11 cellular contexts compared by ENCODE assay signal in genomic region chr3:184177331-184177731, GRCh38. TPM values are rescaled to one million over a fixed set of nuclear protein-coding genes. Genes with fewer than 3 reads are reported as not detected.
DNase-seq lines count a peak whose midpoint lies in the region; ATAC-seq, FAIRE-seq and TF ChIP-seq lines count a peak whose summit lies in the region.
"Had no signal": no experiment of that assay in that cellular context is flagged by ENCODE, and none has a peak within 500 bp of the region (broad histone marks: within the 10 kb centered on the region; RNA-seq: fewer than 3 reads in every experiment).

No MANE protein-coding gene starts in this region.

- no peak overlapping the region for H2AFZ ChIP-seq in Karpas-422 (ENCODE audit: low read length)

- H3K4me1 ChIP-seq in A549 (peaks cover 15% of the 10 kb centered on the region), Karpas-422 (ENCODE audit: low read length) (peaks cover 27% of the 10 kb centered on the region), muscle layer of duodenum (ENCODE audit: control insufficient read depth in 1 of 2, insufficient read depth in 2 of 2, low read length in 2 of 2) (peaks cover 15 to 36% of the 10 kb centered on the region in 2 donors)

- FAIRE-seq in A549 (lab: Jason Lieb, UNC) = no peak
- FAIRE-seq in urothelium cell line (lab: Jason Lieb, UNC) = no peak

- 70% methylated on average over 4 of the region's 4 CpGs for WGBS in A549 (ENCODE audit: missing lambda C conversion rate)

- H3K27ac ChIP-seq in A549 (peak overlapping the region; percentile 95 to 99), Karpas-422 (ENCODE audit: low read length) (no peak overlapping the region), dorsolateral prefrontal cortex (peak overlapping the region in 47 of 59 donors; percentile 24 to 99 (median 95)), muscle layer of duodenum (ENCODE audit: low read length) (peak overlapping the region; percentile 95)

- H3K36me3 ChIP-seq in Karpas-422 (ENCODE audit: insufficient read depth, low read length) (peaks cover 24% of the 10 kb centered on the region), muscle layer of duodenum (ENCODE audit: control insufficient read depth in 1 of 2, insufficient read depth in 2 of 2, low read length in 2 of 2) (peaks cover 45 to 63% of the 10 kb centered on the region in 2 donors)
- H3K36me3 ChIP-seq: ovary had no signal

- H3K9me3 ChIP-seq in A549 (no peaks in the 10 kb centered on the region), Karpas-422 (ENCODE audit: low read length) (no peaks in the 10 kb centered on the region), muscle layer of duodenum (ENCODE audit: control insufficient read depth in 1 of 2, low read length in 2 of 2) (no peaks in the 10 kb centered on the region)
- H3K9me3 ChIP-seq: ovary had no signal

- TF ChIP-seq RAD21 in A549 (conservative IDR thresholded peaks at IDR 0.05 in 1 of 2, IDR thresholded peaks at IDR 0.05 in 1 of 2) = no peak

- TF ChIP-seq EP300 in A549 (IDR thresholded peaks at IDR 0.05) = no peak

- CTCF ChIA-PET in A549 (lab: Yijun Ruan, JAX) = interaction anchor here (0.7 to 1.6 kb wide), 8 partner anchors 8 to 282 kb away, joined by 3 to 6 read pairs (median 3); partner anchors contain the start of gene EEF1AKMT4

- H3K79me2 ChIP-seq in Karpas-422 (ENCODE audit: low read length) = peaks cover 40% of the 10 kb centered on the region

- POLR2A ChIA-PET in A549 (lab: Yijun Ruan, JAX) = interaction anchor here (1.1 to 2.0 kb wide), 2 partner anchors 8 to 43 kb away, joined by 3 to 14 read pairs; partner anchors contain the start of genes ABCF3 and EIF2B5

- DNase-seq in A549 (ENCODE audit: low read depth in 1 of 2, low spot score in 1 of 2) = no peak
- DNase-seq in Karpas-422 = peak; percentile 60
- DNase-seq in dorsolateral prefrontal cortex = no peak
- DNase-seq in hippocampal formation (lab: John Stamatoyannopoulos, UW) = no peak
- no peak for DNase-seq in posterior vena cava (ENCODE audit: low spot score)
- DNase-seq in urothelium cell line (ENCODE audit: low spot score) = no peak
- DNase-seq in activated CD4-positive, alpha-beta T cell treated with anti-CD3 and anti-CD28 coated beads, Interleukin-2, amount 50 U/mL, for 1 hour = no peak
- DNase-seq: activated naive CD8-positive, alpha-beta T cell treated with anti-CD3 and anti-CD28 coated beads, Interleukin-2, amount 10 ng/mL, durations not matched to agents 7 days and 5 days; NCI-H345 had no signal

- peak overlapping the region; percentile 91 for H3K4me3 ChIP-seq in A549
- H3K4me3 ChIP-seq in Karpas-422 (ENCODE audit: low read length) = no peak overlapping the region
- peak overlapping the region in 54 of 59 donors; percentile 75 to 100 (median 99) for H3K4me3 ChIP-seq in dorsolateral prefrontal cortex
- H3K4me3 ChIP-seq in muscle layer of duodenum (ENCODE audit: low read depth in 1 of 2, low read length in 2 of 2) = peak overlapping the region; percentile 66 to 96

- no peak overlapping the region for H3K9ac ChIP-seq in Karpas-422 (ENCODE audit: low read length)

- no peak for ATAC-seq in A549

- H3K9me2 ChIP-seq in Karpas-422 (replicated peaks; ENCODE audit: insufficient read depth, low read length) = no peaks in the 10 kb centered on the region

- intact Hi-C loops in dorsolateral prefrontal cortex (cut with DNase I) = loop anchor here (2.0 to 5.0 kb wide), 2 partner anchors 140 to 161 kb away; partner anchors contain the start of gene ABCC5 (in 1 of the 2)
- intact Hi-C loops in posterior vena cava (cut with DNase I) = loop anchor here in 1 of 2 donors (2.0 kb wide), 1 partner anchor 67 kb away; no protein-coding TSS in a partner anchor

- TF ChIP-seq CTCF in A549 (IDR thresholded peaks at IDR 0.05) = no peak
- no peak for TF ChIP-seq CTCF in dorsolateral prefrontal cortex (IDR thresholded peaks at IDR 0.05 in 54 of 56, conservative IDR thresholded peaks at IDR 0.05 in 2 of 56; ENCODE audit: low read depth in 1 of 56, partially characterized antibody in 56 of 56)

- H3K4me2 ChIP-seq in A549 (peak overlapping the region; percentile 92), Karpas-422 (ENCODE audit: low read depth, low read length, poor library complexity, severe bottlenecking) (peak overlapping the region; percentile 94)

- no peaks in the 10 kb centered on the region for H4K20me1 ChIP-seq in Karpas-422 (ENCODE audit: insufficient read depth, low read depth, low read length)

- no peaks in the 10 kb centered on the region for H3K27me3 ChIP-seq in Karpas-422 (ENCODE audit: low read length)
- H3K27me3 ChIP-seq in dorsolateral prefrontal cortex = no peaks in the 10 kb centered on the region
- H3K27me3 ChIP-seq in muscle layer of duodenum (ENCODE audit: low read depth, low read length) = no peaks in the 10 kb centered on the region
- H3K27me3 ChIP-seq: ovary had no signal

- no peak for TF ChIP-seq POLR2A in A549 (IDR thresholded peaks at IDR 0.05; ENCODE audit: low read length)

TF ChIP-seq in A549, 52 proteins besides CTCF, POLR2A, EP300 and RAD21:
- peak; percentile 88 for TF ChIP-seq MAFK (IDR thresholded peaks at IDR 0.05; ENCODE audit: partially characterized antibody)
- no peak for TF ChIP-seq FOXS1 (CRISPR knock-in tag; IDR thresholded peaks at IDR 0.05)

RNA-seq across cellular contexts. Expression of gene AP2M1, which starts 2.7 kb away (rescaled TPM):
- 274 and 316 TPM in 2 replicates for polyA plus RNA-seq in A549 (2011; rRNA removed)
- polyA plus RNA-seq in A549 (2012; cell fraction: cytosol; rRNA removed) = 385 and 421 TPM in 2 replicates
- polyA plus RNA-seq in A549 (2012; cell fraction: nucleus; rRNA removed) = 290 and 299 TPM in 2 replicates
- 285 to 298 TPM (median 288 TPM) in 3 replicates for polyA plus RNA-seq in A549 (2017; fragmentation: RNase III; extraction: RNeasy Plus Mini Kit Qiagen cat#74134 plus additional on column Dnase treatment)
- polyA minus RNA-seq in A549 (2011; rRNA and poly(A)+ RNA removed) = 217 and 258 TPM in 2 replicates
- total RNA-seq in Karpas-422 (2014; rRNA removed; shearing (Covaris generic); ENCODE audit: low replicate concordance) = 212 and 265 TPM in 2 replicates
- 100 to 1,000 TPM; 297 to 743 (median 543) TPM for total RNA-seq in dorsolateral prefrontal cortex
- total RNA-seq in posterior vena cava = 100 to 1,000 TPM; 324 to 365 TPM

RNA-seq across cellular contexts. Expression of gene ABCF3, which starts 8.7 kb away (rescaled TPM):
- polyA plus RNA-seq in A549 (2011; rRNA removed) = 34.6 and 35.3 TPM in 2 replicates
- 39.4 and 49.4 TPM in 2 replicates for polyA plus RNA-seq in A549 (2012; cell fraction: cytosol; rRNA removed)
- 126 and 128 TPM in 2 replicates for polyA plus RNA-seq in A549 (2012; cell fraction: nucleus; rRNA removed)
- 46.6 to 50.2 TPM (median 47.7 TPM) in 3 replicates for polyA plus RNA-seq in A549 (2017; fragmentation: RNase III; extraction: RNeasy Plus Mini Kit Qiagen cat#74134 plus additional on column Dnase treatment)
- polyA minus RNA-seq in A549 (2011; rRNA and poly(A)+ RNA removed) = 56.8 and 63.7 TPM in 2 replicates
- total RNA-seq in Karpas-422 (2014; rRNA removed; shearing (Covaris generic); ENCODE audit: low replicate concordance) = 61.6 and 62.9 TPM in 2 replicates
- 100 to 1,000 TPM in 54 of 120 experiments, 10 to 100 TPM in 66; 72.1 to 140 (median 98.1) TPM for total RNA-seq in dorsolateral prefrontal cortex
- total RNA-seq in posterior vena cava = 10 to 100 TPM; 38.9 to 48.8 TPM

RNA-seq across cellular contexts. Expression of gene DVL3, which starts 22.2 kb away (rescaled TPM):
- polyA plus RNA-seq in A549 (2011; rRNA removed) = 14.1 and 17.7 TPM in 2 replicates
- polyA plus RNA-seq in A549 (2012; cell fraction: cytosol; rRNA removed) = 17.9 and 23.2 TPM in 2 replicates
- polyA plus RNA-seq in A549 (2012; cell fraction: nucleus; rRNA removed) = 75.3 and 93.6 TPM in 2 replicates
- 23.6 to 24.4 TPM (median 23.9 TPM) in 3 replicates for polyA plus RNA-seq in A549 (2017; fragmentation: RNase III; extraction: RNeasy Plus Mini Kit Qiagen cat#74134 plus additional on column Dnase treatment)
- 22.2 and 29.2 TPM in 2 replicates for polyA minus RNA-seq in A549 (2011; rRNA and poly(A)+ RNA removed)
- 62.1 and 106 TPM in 2 replicates for total RNA-seq in Karpas-422 (2014; rRNA removed; shearing (Covaris generic); ENCODE audit: low replicate concordance)
- total RNA-seq in dorsolateral prefrontal cortex = 10 to 100 TPM; 48.6 to 82.7 (median 65.1) TPM
- 10 to 100 TPM; 67.3 to 70.7 TPM for total RNA-seq in posterior vena cava

RNA-seq across cellular contexts. Expression of gene EIF2B5, which starts 42.2 kb away (rescaled TPM):
- polyA plus RNA-seq in A549 (2011; rRNA removed) (32.7 and 33.9 TPM in 2 replicates), A549 (2017; fragmentation: RNase III; extraction: RNeasy Plus Mini Kit Qiagen cat#74134 plus additional on column Dnase treatment) (29.8 to 32.5 TPM (median 32.1 TPM) in 3 replicates)
- 31.0 and 32.0 TPM in 2 replicates for polyA plus RNA-seq in A549 (2012; cell fraction: cytosol; rRNA removed)
- 53.8 and 60.2 TPM in 2 replicates for polyA plus RNA-seq in A549 (2012; cell fraction: nucleus; rRNA removed)
- 29.7 and 30.8 TPM in 2 replicates for polyA minus RNA-seq in A549 (2011; rRNA and poly(A)+ RNA removed)
- 59.4 and 68.4 TPM in 2 replicates for total RNA-seq in Karpas-422 (2014; rRNA removed; shearing (Covaris generic); ENCODE audit: low replicate concordance)
- total RNA-seq in dorsolateral prefrontal cortex (10 to 100 TPM; 35.0 to 63.0 (median 44.9) TPM), posterior vena cava (10 to 100 TPM; 23.3 to 26.4 TPM)

RNA-seq across cellular contexts. Expression of gene VWA5B2, which starts 52.1 kb away (rescaled TPM):
- polyA plus RNA-seq in A549 (2011; rRNA removed) (0.11 and 0.37 TPM in 2 replicates), A549 (2017; fragmentation: RNase III; extraction: RNeasy Plus Mini Kit Qiagen cat#74134 plus additional on column Dnase treatment) (0.37 to 0.48 TPM (median 0.47 TPM) in 3 replicates)
- 0.66 and 0.69 TPM in 2 replicates for polyA plus RNA-seq in A549 (2012; cell fraction: cytosol; rRNA removed)
- 4.0 and 4.4 TPM in 2 replicates for polyA plus RNA-seq in A549 (2012; cell fraction: nucleus; rRNA removed)
- polyA minus RNA-seq in A549 (2011; rRNA and poly(A)+ RNA removed) = 0.34 and 0.41 TPM in 2 replicates
- not detected in 2 replicates for total RNA-seq in Karpas-422 (2014; rRNA removed; shearing (Covaris generic); ENCODE audit: low replicate concordance)
- total RNA-seq in dorsolateral prefrontal cortex (100 to 1,000 TPM in 1 of 120 experiments, 10 to 100 TPM in 119; 22.0 to 127 (median 48.6) TPM), posterior vena cava (under 1 TPM in 1 of 2 donors, not detected in 1; 0.38 TPM)
